17 cellular contexts compared by ENCODE assay signal in genomic region chr2:141906673-141907072, GRCh38.
"Had no signal": no experiment of that assay in that cellular context is flagged by ENCODE, and none has a peak within 500 bp of the region (broad histone marks: within the 10 kb centered on the region; RNA-seq: fewer than 3 reads in every experiment).

No MANE protein-coding gene starts in this region.

- H3K4me3 ChIP-seq: body of pancreas, right atrium auricular region, tibial nerve had no signal

- H3K36me3 ChIP-seq: right atrium auricular region, tibial nerve had no signal

- DNase-seq: activated CD4-positive, alpha-beta memory T cell treated with anti-CD3 and anti-CD28 coated beads for 36 hours; activated CD4-positive, alpha-beta T cell treated with anti-CD3 and anti-CD28 coated beads for 1 hour; activated effector memory CD4-positive, alpha-beta T cell treated with anti-CD3 and anti-CD28 coated beads, Interleukin-2, amount 50 U/mL, for 16 hours; activated T-cell treated with anti-CD3 and anti-CD28 coated beads, Interleukin-2, amount 50 U/mL, for 4 hours; amniotic stem cell; body of pancreas; cerebellar nuclear complex; dermis blood vessel endothelial cell; immature natural killer cell; natural killer cell; nucleus accumbens; small intestine had no signal

- H3K27me3 ChIP-seq: body of pancreas, right atrium auricular region, tibial nerve had no signal

- H3K27ac ChIP-seq: body of pancreas, right atrium auricular region, tibial nerve had no signal

- FAIRE-seq: small intestine had no signal

- ATAC-seq: activated naive CD4-positive, alpha-beta T cell treated with anti-CD3 and anti-CD28 coated beads, Interleukin-2, amount 50 U/mL, for 72 hours; activated T-cell treated with anti-CD3 and anti-CD28 coated beads, Interleukin-2, amount 50 U/mL, for 4 hours; body of pancreas; esophagus mucosa; natural killer cell; stimulated activated memory B cell treated with anti-CD40 and anti-IgM and Interleukin-4, amounts not matched to agents 10 μg/mL and 1 μg/mL and 100 μg/mL, for 72 hours had no signal
